ENCODE assay signal across 15 cellular contexts in genomic region chr6:10140824-10141223, GRCh38.
A peak's percentile ranks its signal among the peaks of the same experiment; 100 is the strongest.
DNase-seq lines count a peak whose midpoint lies in the region; ATAC-seq and TF ChIP-seq lines count a peak whose summit lies in the region.
"Had no signal": no experiment of that assay in that cellular context is flagged by ENCODE, and none has a peak within 500 bp of the region (broad histone marks: within the 10 kb centered on the region; RNA-seq: fewer than 3 reads in every experiment).

No MANE protein-coding gene starts in this region.

- peak overlapping the region; percentile 38 to 57 for H3K27ac ChIP-seq in breast epithelium
- H3K27ac ChIP-seq in smooth muscle cell (ENCODE audit: low read depth), result no peak overlapping the region
- H3K27ac ChIP-seq in transverse colon, result no peak overlapping the region
- H3K27ac ChIP-seq: BLaER1 treated with 17β-estradiol and CSF1 and Interleukin-3, amounts not matched to agents 10 nM and 100 nM; sigmoid colon had no signal

- H3K4me2 ChIP-seq in smooth muscle cell, result peak overlapping the region; percentile 2
- H3K4me2 ChIP-seq: BLaER1 treated with 17β-estradiol and CSF1 and Interleukin-3, amounts not matched to agents 10 nM and 100 nM had no signal

- H3K4me3 ChIP-seq in breast epithelium (no peak overlapping the region), smooth muscle cell (no peak overlapping the region), transverse colon (no peak overlapping the region)
- H3K4me3 ChIP-seq: BLaER1 treated with 17β-estradiol and CSF1 and Interleukin-3, amounts not matched to agents 10 nM and 100 nM; sigmoid colon had no signal

- TF ChIP-seq CTCF in breast epithelium (IDR thresholded peaks at IDR 0.05), result no peak
- TF ChIP-seq CTCF in smooth muscle cell (IDR thresholded peaks at IDR 0.05; ENCODE audit: borderline replicate concordance, insufficient read depth, poor library complexity, severe bottlenecking), result no peak
- no peak for TF ChIP-seq CTCF in transverse colon (IDR thresholded peaks at IDR 0.05)

- intact Hi-C loops in breast epithelium (cut with DNase I; ENCODE audit: low total_unique reads), result no loop called here
- intact Hi-C loops in transverse colon (cut with DNase I; ENCODE audit: low total_unique reads), result no loop called here

- no peak overlapping the region for H3K9ac ChIP-seq in smooth muscle cell (ENCODE audit: low read depth)
- H3K9ac ChIP-seq: BLaER1 treated with 17β-estradiol and CSF1 and Interleukin-3, amounts not matched to agents 10 nM and 100 nM had no signal

- 64% methylated on average over 3 of the region's 3 CpGs for WGBS in smooth muscle cell (ENCODE audit: low lambda C conversion rate)
- 40 to 56% methylated on average over 3 of the region's 3 CpGs for WGBS in transverse colon (ENCODE audit: low coverage in 1 of 2), 2 donors

- H3K79me2 ChIP-seq in smooth muscle cell (ENCODE audit: low read depth), result no peaks in the 10 kb centered on the region

- no peaks in the 10 kb centered on the region for H3K27me3 ChIP-seq in breast epithelium
- no peaks in the 10 kb centered on the region for H3K27me3 ChIP-seq in smooth muscle cell (ENCODE audit: low read depth)
- H3K27me3 ChIP-seq in transverse colon, result no peaks in the 10 kb centered on the region
- H3K27me3 ChIP-seq: BLaER1 treated with 17β-estradiol and CSF1 and Interleukin-3, amounts not matched to agents 10 nM and 100 nM; sigmoid colon had no signal

- H3F3A ChIP-seq in smooth muscle cell (ENCODE audit: low read depth), result no peaks in the 10 kb centered on the region

- H4K20me1 ChIP-seq in smooth muscle cell (ENCODE audit: low read depth), result no peaks in the 10 kb centered on the region
- H4K20me1 ChIP-seq: BLaER1 treated with 17β-estradiol and CSF1 and Interleukin-3, amounts not matched to agents 10 nM and 100 nM had no signal

- H3K9me3 ChIP-seq in breast epithelium, result peaks cover 6% of the 10 kb centered on the region in 2 donors
- no peaks in the 10 kb centered on the region for H3K9me3 ChIP-seq in smooth muscle cell (replicated peaks; ENCODE audit: low read depth)
- H3K9me3 ChIP-seq in transverse colon, result no peaks in the 10 kb centered on the region
- H3K9me3 ChIP-seq: BLaER1 treated with 17β-estradiol and CSF1 and Interleukin-3, amounts not matched to agents 10 nM and 100 nM had no signal

- TF ChIP-seq EP300 in transverse colon (IDR thresholded peaks at IDR 0.05; ENCODE audit: low read depth), result no peak

- DNase-seq in LHCN-M2 (ENCODE audit: low read depth) (peak; percentile 20), NCI-H2196 (lab: John Stamatoyannopoulos, UW; ENCODE audit: unreplicated experiment) (peak; percentile 38), breast epithelium (ENCODE audit: low spot score in 2 of 2) (no peak), smooth muscle cell (lab: John Stamatoyannopoulos, UW; ENCODE audit: unreplicated experiment) (no peak), NK-92 (lab: John Stamatoyannopoulos, UW; ENCODE audit: unreplicated experiment) (no peak), transverse colon (no peak)
- DNase-seq: activated CD4-positive, alpha-beta T cell treated with anti-CD3 and anti-CD28 coated beads, Interleukin-2, amount 50 U/mL, for 1 hour; activated naive CD8-positive, alpha-beta T cell treated with anti-CD3 and anti-CD28 coated beads for 36 hours; activated T-cell treated with anti-CD3 and anti-CD28 coated beads, Interleukin-2, amount 50 U/mL, for 24 hours; effector CD8-positive, alpha-beta T cell; MM.1S; NCI-H2227 treated with DMSO at 0.1 percent for 48 hours; sigmoid colon had no signal

- H3K4me1 ChIP-seq in breast epithelium, result no peaks in the 10 kb centered on the region
- peaks cover 17% of the 10 kb centered on the region for H3K4me1 ChIP-seq in smooth muscle cell (ENCODE audit: low read depth)
- H3K4me1 ChIP-seq in transverse colon, result no peaks in the 10 kb centered on the region
- H3K4me1 ChIP-seq: sigmoid colon had no signal

- in situ Hi-C loops in transverse colon (cut with MboI; ENCODE audit: low pct_ligation_motif_present in 1 of 4, low pct_unique_long_range_greater_than_20kb in 1 of 4, low sequenced_read_pairs in 3 of 4), result no loop called here

- TF ChIP-seq POLR2A in breast epithelium (IDR thresholded peaks at IDR 0.05) (no peak), transverse colon (IDR thresholded peaks at IDR 0.05) (no peak)

- ATAC-seq in GM19023 (IDR thresholded peaks at IDR 0.05; ENCODE audit: unreplicated experiment), result no peak

- H2AFZ ChIP-seq in smooth muscle cell (ENCODE audit: low read depth), result no peak overlapping the region

- H3K36me3 ChIP-seq in breast epithelium (no peaks in the 10 kb centered on the region), smooth muscle cell (ENCODE audit: low read depth) (no peaks in the 10 kb centered on the region), transverse colon (no peaks in the 10 kb centered on the region)
- H3K36me3 ChIP-seq: BLaER1 treated with 17β-estradiol and CSF1 and Interleukin-3, amounts not matched to agents 10 nM and 100 nM; sigmoid colon had no signal

Comparison
In these comparisons a context has a peak if more than half of its experiments do, and no peak if none do; other contexts are left out.
1. DNase-seq: peak in LHCN-M2 (single experiment) and NCI-H2196 (single experiment); none in breast epithelium (0 of 2), smooth muscle cell (single experiment), NK-92 (single experiment) and transverse colon (single experiment).
2. H3K27ac ChIP-seq: peak in breast epithelium (2 of 2); none in smooth muscle cell (single experiment) and transverse colon (0 of 4).